ENCODE assay signal across 8 cellular contexts in the genomic region with DNA sequence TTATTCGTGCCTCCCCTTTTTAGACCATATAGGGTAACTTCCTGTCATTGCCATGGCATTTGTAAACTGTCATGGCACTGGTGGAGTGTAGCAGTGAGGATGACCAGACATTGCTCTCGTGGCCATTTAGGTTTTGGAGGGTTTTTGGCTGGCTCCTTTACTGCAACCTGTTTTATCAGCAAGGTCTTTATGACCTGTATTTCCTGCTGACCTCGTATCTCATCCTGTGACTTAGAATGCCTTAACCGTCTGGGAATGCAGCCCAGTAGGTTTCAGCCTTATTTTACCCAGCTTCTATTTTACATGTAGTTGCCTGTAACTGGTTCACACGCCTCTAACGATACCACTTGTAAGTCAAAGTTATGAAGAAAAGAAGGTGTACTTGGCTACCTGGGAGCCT. TPM values are rescaled to one million over a fixed set of nuclear protein-coding genes. Genes with fewer than 3 reads are reported as not detected.
DNase-seq lines count a peak whose midpoint lies in the region; ATAC-seq and TF ChIP-seq lines count a peak whose summit lies in the region.
"Not testable (repeated sequence)": the region's sequence is repeated elsewhere in the genome, so short reads cannot be mapped to it uniquely, and the experiment has no call there.

No MANE protein-coding gene starts in this region.

- not testable (repeated sequence) for H2BK5ac ChIP-seq in mesendoderm (ENCODE audit: low read length)
- H2BK5ac ChIP-seq in trophoblast cell (ENCODE audit: low read depth, low read length, poor library complexity), result peak overlapping the region; percentile 59

- not testable (repeated sequence) for H2BK12ac ChIP-seq in trophoblast cell (ENCODE audit: low read length)

- CTCF ChIA-PET in Caco-2 (lab: Charles Lee), result not testable (repeated sequence)

- not testable (repeated sequence) for TF ChIP-seq POLR2A in adrenal gland (IDR thresholded peaks at IDR 0.05)

- not testable (repeated sequence) for H2BK120ac ChIP-seq in mesendoderm (ENCODE audit: low read depth, low read length)
- peak overlapping the region; percentile 33 for H2BK120ac ChIP-seq in trophoblast cell (ENCODE audit: insufficient read depth, low read length, poor library complexity)

- not testable (repeated sequence) for H4K12ac ChIP-seq in trophoblast cell (ENCODE audit: low read depth, low read length)

- POLR2A ChIA-PET in Caco-2 (lab: Charles Lee), result interaction anchor here (0.6 to 0.9 kb wide), 2 partner anchors 12 to 48 kb away, joined by 3 to 6 read pairs; no protein-coding TSS in a partner anchor

- not testable (repeated sequence) for TF ChIP-seq CTCF in Caco-2 (IDR thresholded peaks at IDR 0.05; ENCODE audit: insufficient read depth in 1 of 2, low read depth in 1 of 2, low read length in 1 of 2, severe bottlenecking in 1 of 2, unreplicated experiment in 1 of 2); adrenal gland (IDR thresholded peaks at IDR 0.05); endothelial cell (IDR thresholded peaks at IDR 0.05; ENCODE audit: unreplicated experiment); foreskin keratinocyte (conservative IDR thresholded peaks at IDR 0.05); right atrium auricular region (IDR thresholded peaks at IDR 0.05)

- not testable (repeated sequence) for H3K9me3 Mint-ChIP-seq in Caco-2 (ENCODE audit: unreplicated experiment); endothelial cell (ENCODE audit: unreplicated experiment)

- H4K91ac ChIP-seq in trophoblast cell (ENCODE audit: low read depth, low read length), result peak overlapping the region; percentile 74

- H3K14ac ChIP-seq in trophoblast cell (ENCODE audit: low read length), result not testable (repeated sequence)

- peak; percentile 37 to 48 for DNase-seq in Caco-2
- DNase-seq in NCI-H226, result peak; percentile 29
- peak in 5 of 7 donors; percentile 33 to 64 (median 42) for DNase-seq in adrenal gland
- not testable (repeated sequence) for DNase-seq in endothelial cell (ENCODE audit: low spot score)
- DNase-seq in foreskin keratinocyte, result peak; percentile 82 to 89
- DNase-seq in right atrium auricular region (ENCODE audit: low spot score), result peak; percentile 42
- peak; percentile 84 for DNase-seq in mesendoderm
- DNase-seq in trophoblast cell, result peak; percentile 81 to 88

- not testable (repeated sequence) for H4K5ac ChIP-seq in mesendoderm (ENCODE audit: low read length)

- not testable (repeated sequence) for H3K4me1 Mint-ChIP-seq in Caco-2 (ENCODE audit: low read depth, unreplicated experiment); endothelial cell (ENCODE audit: unreplicated experiment)

- not testable (repeated sequence) for H4K8ac ChIP-seq in mesendoderm (ENCODE audit: low read depth, low read length); trophoblast cell (ENCODE audit: low read depth, low read length)

- not testable (repeated sequence) for H3K4me3 ChIP-seq in Caco-2 (ENCODE audit: low read depth, low read length); adrenal gland; right atrium auricular region; mesendoderm (ENCODE audit: low read length); trophoblast cell (ENCODE audit: low read depth, low read length)

- H3K9me3 ChIP-seq in Caco-2; adrenal gland (replicated peaks in 1 of 3); right atrium auricular region; trophoblast cell (ENCODE audit: insufficient read depth, low read depth, low read length): not testable (repeated sequence)

- H3K27ac Mint-ChIP-seq in Caco-2 (ENCODE audit: unreplicated experiment), result peak overlapping the region; percentile 43
- H3K27ac Mint-ChIP-seq in endothelial cell (ENCODE audit: unreplicated experiment), result peak overlapping the region; percentile 80

- not testable (repeated sequence) for H3K27me3 Mint-ChIP-seq in Caco-2 (ENCODE audit: insufficient read depth, unreplicated experiment); endothelial cell (ENCODE audit: unreplicated experiment)

- not testable (repeated sequence) for H3K27me3 ChIP-seq in Caco-2 (replicated peaks; ENCODE audit: control insufficient read depth, insufficient read depth, low read length); adrenal gland; foreskin keratinocyte; right atrium auricular region; mesendoderm (ENCODE audit: insufficient read depth, low read length, poor library complexity); trophoblast cell (ENCODE audit: insufficient read depth, low read length)

- H3K79me1 ChIP-seq in mesendoderm (ENCODE audit: low read length), result not testable (repeated sequence)
- H3K79me1 ChIP-seq in trophoblast cell (ENCODE audit: low read length), result peaks cover 23% of the 10 kb centered on the region

- not testable (repeated sequence) for H2BK15ac ChIP-seq in mesendoderm (replicated peaks; ENCODE audit: low read depth)

- H3K36me3 ChIP-seq in Caco-2 (ENCODE audit: control insufficient read depth, insufficient read depth, low read length); adrenal gland (replicated peaks in 1 of 2); right atrium auricular region; mesendoderm (ENCODE audit: control insufficient read depth, insufficient read depth, low read length); trophoblast cell (ENCODE audit: control insufficient read depth in 1 of 2, insufficient read depth in 2 of 2, low read length in 2 of 2): not testable (repeated sequence)

- H3K56ac ChIP-seq in mesendoderm (ENCODE audit: low read length), result not testable (repeated sequence)

- H2AFZ ChIP-seq in trophoblast cell (ENCODE audit: insufficient read depth, low read length, poor library complexity), result not testable (repeated sequence)

- not testable (repeated sequence) for H3K4me3 Mint-ChIP-seq in Caco-2 (ENCODE audit: unreplicated experiment)
- peak overlapping the region; percentile 42 for H3K4me3 Mint-ChIP-seq in endothelial cell (ENCODE audit: unreplicated experiment)

- not testable (repeated sequence) for H3K36me3 Mint-ChIP-seq in Caco-2 (ENCODE audit: insufficient read depth, unreplicated experiment); endothelial cell (ENCODE audit: low read depth, unreplicated experiment)

- H3K23ac ChIP-seq in mesendoderm (ENCODE audit: low read length); trophoblast cell (ENCODE audit: low read length): not testable (repeated sequence)

- peaks cover 18% of the 10 kb centered on the region for H3K4me1 ChIP-seq in Caco-2
- peaks cover 12 to 16% of the 10 kb centered on the region in 2 donors for H3K4me1 ChIP-seq in adrenal gland (replicated peaks in 1 of 2)
- H3K4me1 ChIP-seq in foreskin keratinocyte, result peaks cover 16% of the 10 kb centered on the region
- H3K4me1 ChIP-seq in right atrium auricular region; mesendoderm (ENCODE audit: control insufficient read depth, low read depth, low read length); trophoblast cell (ENCODE audit: control insufficient read depth in 1 of 2, insufficient read depth in 2 of 2, low read length in 2 of 2): not testable (repeated sequence)

- not testable (repeated sequence) for H3K79me2 ChIP-seq in mesendoderm (ENCODE audit: control insufficient read depth, insufficient read depth, low read length); trophoblast cell (ENCODE audit: control insufficient read depth, insufficient read depth, low read length, poor library complexity)

- not testable (repeated sequence) for H2AK5ac ChIP-seq in mesendoderm (ENCODE audit: low read length); trophoblast cell (ENCODE audit: low read length)

- not testable (repeated sequence) for H3K9ac ChIP-seq in mesendoderm (ENCODE audit: low read length); trophoblast cell (ENCODE audit: low read length)

- H3K4ac ChIP-seq in mesendoderm (ENCODE audit: low read depth, low read length); trophoblast cell (ENCODE audit: low read depth, low read length): not testable (repeated sequence)

- BruUV-seq in Caco-2 (replicated peaks; lab: Mats Ljungman, UMichigan), result not testable (repeated sequence)

- H3K27ac ChIP-seq in adrenal gland (peak overlapping the region in 1 of 5 donors; percentile 15), foreskin keratinocyte (peak overlapping the region; percentile 17), trophoblast cell (ENCODE audit: low read depth, low read length) (peak overlapping the region; percentile 97)
- not testable (repeated sequence) for H3K27ac ChIP-seq in right atrium auricular region; mesendoderm (ENCODE audit: low read depth, low read length)

- WGBS in adrenal gland, 4 donors, result 29 to 38% (median 36%) methylated on average over 6 of the region's 6 CpGs
- no CpG with 5 or more reads among the region's 6 CpGs for WGBS in mesendoderm (ENCODE audit: extremely low coverage, insufficient coverage, low lambda C conversion rate)
- no CpG with 5 or more reads among the region's 6 CpGs for WGBS in trophoblast cell (ENCODE audit: extremely low coverage, insufficient coverage, insufficient read length)

- not testable (repeated sequence) for H3K4me2 ChIP-seq in mesendoderm (ENCODE audit: low read length); trophoblast cell (ENCODE audit: low read length)

- H3K18ac ChIP-seq in mesendoderm (ENCODE audit: low read length); trophoblast cell (ENCODE audit: low read length): not testable (repeated sequence)

- ATAC-seq in foreskin keratinocyte, result peak; percentile 70

- intact Hi-C loops in Caco-2 (cut with micrococcal nuclease; ENCODE audit: unreplicated experiment), result loop anchor here (2.0 kb wide), 1 partner anchor 13 kb away; no protein-coding TSS in a partner anchor
- intact Hi-C loops in adrenal gland (cut with DNase I), result not testable (repeated sequence)

RNA-seq across cellular contexts. Expression of a gene that starts 13.7 kb away (rescaled TPM):
- total RNA-seq in Caco-2 (2022) (19.6 and 20.5 TPM in 2 replicates), adrenal gland (10 to 100 TPM; 24.2 to 51.7 (median 45.3) TPM), endothelial cell (ENCODE audit: unreplicated experiment) (89.0 TPM), foreskin keratinocyte (23.1 and 30.1 TPM in 2 replicates), right atrium auricular region (10 to 100 TPM; 20.4 to 32.9 TPM)
- polyA plus RNA-seq in adrenal gland (10 to 100 TPM in 1 of 3 donors, 1 to 10 TPM in 2; 8.7 to 13.7 (median 9.6) TPM), foreskin keratinocyte (2.8 and 3.5 TPM in 2 replicates)
- 68.6 TPM for polyA plus RNA-seq in mesendoderm (2013, experiment 1 of 2)
- polyA plus RNA-seq in mesendoderm (2013, experiment 2 of 2), result 69.3 TPM
- 90.2 and 92.2 TPM in 2 replicates for polyA plus RNA-seq in trophoblast cell (2013)
